Comparison of ENCODE assay signal across 13 cellular contexts in genomic region chr1:85462931-85463665, GRCh38. TPM values are rescaled to one million over a fixed set of nuclear protein-coding genes. Genes with fewer than 3 reads are reported as not detected.
A peak's percentile ranks its signal among the peaks of the same experiment; 100 is the strongest.
DNase-seq lines count a peak whose midpoint lies in the region; ATAC-seq and TF ChIP-seq lines count a peak whose summit lies in the region.
"Had no signal": no experiment of that assay in that cellular context is flagged by ENCODE, and none has a peak within 500 bp of the region (broad histone marks: within the 10 kb centered on the region; RNA-seq: fewer than 3 reads in every experiment).

No MANE protein-coding gene starts in this region.

- H3K56ac ChIP-seq in mesendoderm (ENCODE audit: low read length) = no peak overlapping the region

- H3K9me3 ChIP-seq in HUES64 (ENCODE audit: insufficient read depth, low read depth, low read length) = no peaks in the 10 kb centered on the region
- H3K9me3 ChIP-seq: thyroid gland had no signal

- no peak overlapping the region for H4K5ac ChIP-seq in mesendoderm (ENCODE audit: low read length)

- H3K4me1 ChIP-seq in HUES64 (ENCODE audit: insufficient read depth, low read length) (peaks cover 20% of the 10 kb centered on the region), mesendoderm (ENCODE audit: control insufficient read depth, low read depth, low read length) (peaks cover 2% of the 10 kb centered on the region)

- TF ChIP-seq CTCF in 22Rv1 (IDR thresholded peaks at IDR 0.05) = no peak

- WGBS in HUES64 = 69% methylated on average over 4 of the region's 4 CpGs
- WGBS in mesendoderm (ENCODE audit: extremely low coverage, insufficient coverage, low lambda C conversion rate) = no CpG with 5 or more reads among the region's 4 CpGs

- H3K27ac ChIP-seq in 22Rv1 (peak overlapping the region; percentile 90), HUES64 (ENCODE audit: low read depth, low read length) (no peak overlapping the region), cingulate gyrus (ENCODE audit: low read depth, low read length) (peak overlapping the region; percentile 3), mesendoderm (ENCODE audit: low read depth, low read length) (no peak overlapping the region)

- no peak overlapping the region for H2BK120ac ChIP-seq in mesendoderm (ENCODE audit: low read depth, low read length)

- no peak overlapping the region for H2BK5ac ChIP-seq in mesendoderm (ENCODE audit: low read length)

- no peak overlapping the region for H3K18ac ChIP-seq in mesendoderm (ENCODE audit: low read length)

- H3K27me3 ChIP-seq in HUES64 (ENCODE audit: insufficient read depth, low read length) = peaks cover 38% of the 10 kb centered on the region
- no peaks in the 10 kb centered on the region for H3K27me3 ChIP-seq in mesendoderm (ENCODE audit: insufficient read depth, low read length, poor library complexity)
- H3K27me3 ChIP-seq: thyroid gland had no signal

- H3K36me3 ChIP-seq in HUES64 (ENCODE audit: insufficient read depth, low read length) = no peaks in the 10 kb centered on the region
- no peaks in the 10 kb centered on the region for H3K36me3 ChIP-seq in mesendoderm (ENCODE audit: control insufficient read depth, insufficient read depth, low read length)
- H3K36me3 ChIP-seq: thyroid gland had no signal

- DNase-seq in mesendoderm = peak; percentile 57
- no peak for DNase-seq in stimulated activated naive CD4-positive, alpha-beta T cell (lab: John Stamatoyannopoulos, UW)
- DNase-seq: activated T-cell treated with anti-CD3 and anti-CD28 coated beads, Interleukin-2, amount 50 U/mL, for 48 hours; AML-193; naive thymus-derived CD4-positive, alpha-beta T cell; OCI-M1 had no signal

- H2AK5ac ChIP-seq in mesendoderm (ENCODE audit: low read length) = no peak overlapping the region

- H3K4ac ChIP-seq in mesendoderm (ENCODE audit: low read depth, low read length) = no peak overlapping the region

- no peak overlapping the region for H3K4me2 ChIP-seq in mesendoderm (ENCODE audit: low read length)

- H2BK15ac ChIP-seq in mesendoderm (replicated peaks; ENCODE audit: low read depth) = no peak overlapping the region

- no peaks in the 10 kb centered on the region for H3K79me1 ChIP-seq in mesendoderm (ENCODE audit: low read length)

- H3K23ac ChIP-seq in mesendoderm (ENCODE audit: low read length) = no peak overlapping the region

- H3K79me2 ChIP-seq in mesendoderm (ENCODE audit: control insufficient read depth, insufficient read depth, low read length) = no peaks in the 10 kb centered on the region

- H3K4me3 ChIP-seq in HUES64 (ENCODE audit: low read length) = peak overlapping the region; percentile 75
- no peak overlapping the region for H3K4me3 ChIP-seq in mesendoderm (ENCODE audit: low read length)

- ATAC-seq in HG02884 (IDR thresholded peaks at IDR 0.05; ENCODE audit: unreplicated experiment) = no peak
- no peak for ATAC-seq in HG03442 (IDR thresholded peaks at IDR 0.05; ENCODE audit: unreplicated experiment)
- no peak for ATAC-seq in GM19395 (IDR thresholded peaks at IDR 0.05; ENCODE audit: unreplicated experiment)
- ATAC-seq: naive thymus-derived CD4-positive, alpha-beta T cell had no signal

- H4K8ac ChIP-seq in mesendoderm (ENCODE audit: low read depth, low read length) = no peak overlapping the region

- H3K9ac ChIP-seq in HUES64 (ENCODE audit: low read depth, low read length) = no peak overlapping the region
- no peak overlapping the region for H3K9ac ChIP-seq in mesendoderm (ENCODE audit: low read length)

RNA-seq across cellular contexts. Expression of gene DDAH1, which starts 1.9 kb away (rescaled TPM):
- polyA plus RNA-seq in HUES64 (2013, experiment 1 of 2) = 15.5 TPM
- polyA plus RNA-seq in HUES64 (2013, experiment 2 of 2) = 16.7 TPM
- 26.6 TPM for polyA plus RNA-seq in mesendoderm (2013, experiment 1 of 2)
- polyA plus RNA-seq in mesendoderm (2013, experiment 2 of 2) = 28.0 TPM
- polyA plus RNA-seq: naive thymus-derived CD4-positive, alpha-beta T cell had no signal

Comparison
In these comparisons a context has a peak if more than half of its experiments do, and no peak if none do; other contexts are left out.
1. H3K27ac ChIP-seq: peak in 22Rv1 (single experiment) and cingulate gyrus (single experiment); none in HUES64 (single experiment) and mesendoderm (single experiment).